Comparison of ENCODE assay signal across 8 cellular contexts in the genomic region with DNA sequence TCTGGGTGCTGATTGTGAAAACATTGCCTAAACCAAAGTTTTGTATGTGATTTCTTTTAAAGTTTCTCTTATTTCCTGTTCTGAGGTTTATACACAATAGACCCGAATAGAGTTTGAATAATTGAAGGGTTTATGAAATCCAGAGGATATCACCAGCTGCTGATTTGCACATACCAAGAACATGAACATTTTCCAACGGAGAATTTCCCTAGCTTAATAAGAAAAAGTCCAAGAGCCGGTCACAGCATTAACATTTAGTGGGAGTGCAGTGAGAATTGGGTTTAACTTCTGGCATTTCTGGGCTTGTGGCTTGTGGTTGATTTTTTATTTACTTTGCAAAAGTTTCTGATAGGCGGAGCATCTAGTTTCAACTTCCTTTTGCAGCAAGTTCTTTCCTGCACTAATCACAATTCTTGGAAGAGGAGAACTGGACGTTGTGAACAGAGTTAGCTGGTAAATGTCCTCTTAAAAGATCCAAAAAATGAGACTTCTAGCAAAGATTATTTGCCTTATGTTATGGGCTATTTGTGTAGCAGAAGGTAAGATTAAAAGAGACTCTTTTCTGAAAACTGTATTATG. TPM values are rescaled to one million over a fixed set of nuclear protein-coding genes. Genes with fewer than 3 reads are reported as not detected.
DNase-seq lines count a peak whose midpoint lies in the region; ATAC-seq and TF ChIP-seq lines count a peak whose summit lies in the region.

A gene (plus strand): TSS at position 407 of the 579 bp plus-strand sequence. CDS start 75 bp downstream, at position 482.

- peak within 1 kb of the TSS; percentile 12 for H3K4me3 ChIP-seq in ovary

- ATAC-seq in esophagus mucosa = peak; percentile 22
- no peak for ATAC-seq in GM19395 (IDR thresholded peaks at IDR 0.05; ENCODE audit: unreplicated experiment)

- H3K9me3 Mint-ChIP-seq in Calu3 (ENCODE audit: low read depth, unreplicated experiment) = no peaks in the 10 kb centered on the region

- H3K4me1 Mint-ChIP-seq in Calu3 (ENCODE audit: low read depth, unreplicated experiment) = peaks cover 6% of the 10 kb centered on the region

- CTCF ChIA-PET in Calu3 (lab: Charles Lee) = no interaction called here

- no peaks in the 10 kb centered on the region for H3K27me3 Mint-ChIP-seq in Calu3 (ENCODE audit: unreplicated experiment)

- peak within 1 kb of the TSS; percentile 56 for H3K4me3 Mint-ChIP-seq in Calu3 (ENCODE audit: low read depth, unreplicated experiment)

- TF ChIP-seq CTCF in Calu3 (IDR thresholded peaks at IDR 0.05; ENCODE audit: unreplicated experiment) (no peak), ovary (IDR thresholded peaks at IDR 0.05) (peak in 1 of 3 donors; percentile 5)

- H3K4me1 ChIP-seq in ovary (ENCODE audit: insufficient read depth) = peaks cover 1% of the 10 kb centered on the region

- WGBS in ovary, 3 donors = 1 to 3% (median 2%) methylated on average over 5 of the region's 5 CpGs

- H3K27me3 ChIP-seq in ovary = no peaks in the 10 kb centered on the region

- DNase-seq in Calu3 (peak; percentile 10), SIG-M5 (lab: John Stamatoyannopoulos, UW) (peak; percentile 37), ovary (peak in 1 of 5 donors; percentile 34), NCI-H2227 (lab: John Stamatoyannopoulos, UW; ENCODE audit: unreplicated experiment) (no peak)
- DNase-seq in stimulated activated CD4-positive, alpha-beta T cell treated with anti-CD3 and anti-CD28 coated beads, Interleukin-1b, Interleukin-23, amount 100 ng/mL, for 48 hours = no peak
- no peak for DNase-seq in stimulated activated CD8-positive, alpha-beta memory T cell treated with anti-CD3 and anti-CD28 coated beads, Interleukin-4, amount 100 ng/mL, for 48 hours

- H3K36me3 ChIP-seq in ovary = no peaks in the 10 kb centered on the region

- peak within 1 kb of the TSS; percentile 48 for H3K27ac Mint-ChIP-seq in Calu3 (ENCODE audit: unreplicated experiment)

- peak; percentile 81 for TF ChIP-seq POLR2A in ovary (IDR thresholded peaks at IDR 0.05)

- intact Hi-C loops in Calu3 (cut with micrococcal nuclease; ENCODE audit: unreplicated experiment) = loop anchor here (2.0 kb wide), 1 partner anchor 43 kb away; a partner anchor contains a TSS
- intact Hi-C loops in ovary (cut with DNase I) = loop anchor here in 2 of 4 donors (10.0 kb wide), 2 partner anchors 47 to 297 kb away; a partner anchor contains a TSS

- no peaks in the 10 kb centered on the region for H3K36me3 Mint-ChIP-seq in Calu3 (ENCODE audit: insufficient read depth, unreplicated experiment)

- H3K9me3 ChIP-seq in ovary = no peaks in the 10 kb centered on the region

- no TSS peak for BruUV-seq in Calu3 (replicated peaks; lab: Mats Ljungman, UMichigan)

- no peak for TF ChIP-seq EP300 in ovary (IDR thresholded peaks at IDR 0.05)

- peak within 1 kb of the TSS in 1 of 2 donors; percentile 60 for H3K27ac ChIP-seq in ovary

RNA-seq across cellular contexts. Expression of the gene that starts here (rescaled TPM):
- total RNA-seq in Calu3 (2022) = 26.1 and 43.9 TPM in 2 replicates
- 33.9 TPM for total RNA-seq in esophagus mucosa
- total RNA-seq in ovary = 100 to 1,000 TPM in 6 of 7 donors, 10 to 100 TPM in 1; 95.4 to 438 (median 271) TPM
- polyA plus RNA-seq in ovary = 100 to 1,000 TPM; 177 to 351 TPM

Comparison
In these comparisons a context has a peak if more than half of its experiments do, and no peak if none do; other contexts are left out.
1. DNase-seq: peak in Calu3 (single experiment) and SIG-M5 (single experiment); none in NCI-H2227 (single experiment), stimulated activated CD4-positive, alpha-beta T cell treated with anti-CD3 and anti-CD28 coated beads, Interleukin-1b, Interleukin-23, amount 100 ng/mL, for 48 hours (single experiment) and stimulated activated CD8-positive, alpha-beta memory T cell treated with anti-CD3 and anti-CD28 coated beads, Interleukin-4, amount 100 ng/mL, for 48 hours (single experiment).